20 cellular contexts compared by ENCODE assay signal in the genomic region with DNA sequence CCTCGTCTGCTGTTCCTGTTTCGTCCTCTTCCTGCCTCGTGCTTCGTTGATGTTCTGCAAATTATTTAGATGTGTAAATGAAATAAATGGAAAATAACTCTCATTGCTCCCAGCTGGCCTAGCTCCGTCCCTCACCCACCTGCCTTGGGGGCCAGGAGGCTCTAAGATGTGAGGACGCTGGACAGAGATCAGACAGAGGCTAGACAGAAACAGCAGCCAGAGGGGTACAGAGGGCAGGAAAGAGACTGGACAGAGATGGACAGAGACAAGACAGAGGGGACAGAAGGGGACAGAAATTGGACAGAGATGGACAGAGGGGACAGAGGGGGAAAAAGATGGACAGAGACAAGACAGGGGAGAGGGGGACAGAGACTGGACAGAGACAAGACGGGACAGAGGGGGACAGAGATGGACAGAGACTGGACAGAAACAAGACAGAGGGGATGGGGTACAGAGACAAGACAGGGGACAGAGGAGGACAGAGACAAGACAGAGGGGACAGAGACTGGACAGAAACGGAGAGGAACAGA. TPM values are rescaled to one million over a fixed set of nuclear protein-coding genes. Genes with fewer than 3 reads are reported as not detected.
"Had no signal": no experiment of that assay in that cellular context is flagged by ENCODE, and none has a peak within 500 bp of the region (broad histone marks: within the 10 kb centered on the region; RNA-seq: fewer than 3 reads in every experiment).

No MANE protein-coding gene starts in this region.

- H3K27ac ChIP-seq: cardiac muscle cell, esophagus squamous epithelium, lower lobe of right lung, tibial artery, VCaP had no signal

- H3K27me3 Mint-ChIP-seq: activated naive CD8-positive, alpha-beta T cell had no signal

- H3K36me3 Mint-ChIP-seq: activated naive CD8-positive, alpha-beta T cell; natural killer cell had no signal

- H3K36me3 ChIP-seq: cardiac muscle cell had no signal

- H3K9me3 ChIP-seq: esophagus squamous epithelium, lower lobe of right lung, tibial artery had no signal

- DNase-seq: activated CD4-positive, alpha-beta T cell treated with anti-CD3 and anti-CD28 coated beads for 36 hours; activated CD4-positive, alpha-beta T cell treated with anti-CD3 and anti-CD28 coated beads, Interleukin-2, amount 50 U/mL, for 48 hours; effector memory CD8-positive, alpha-beta T cell; esophagus squamous epithelium; lower lobe of right lung; natural killer cell; nucleus accumbens; retina; stimulated activated CD4-positive, alpha-beta T cell treated with anti-CD3 and anti-CD28 coated beads, Interleukin-12 subunit alpha, Interleukin-12 subunit beta, amount 100 ng/mL, for 4 hours; stimulated activated CD4-positive, alpha-beta T cell treated with anti-CD3 and anti-CD28 coated beads, Interleukin-2, amount 100 ng/mL, for 24 hours; stimulated activated naive CD8-positive, alpha-beta T cell treated with anti-CD3 and anti-CD28 coated beads, Interleukin-15, Interleukin-2, amounts not matched to agents 100 U/mL and 50 U/mL, for 24 hours; T-helper 1 cell; tibial artery had no signal

- H3K27ac Mint-ChIP-seq: activated CD4-positive, alpha-beta T cell treated with anti-CD3 and anti-CD28 coated beads for 36 hours; activated naive CD8-positive, alpha-beta T cell; effector memory CD8-positive, alpha-beta T cell; natural killer cell had no signal

- H3K27me3 ChIP-seq: cardiac muscle cell had no signal

- H3K4me3 ChIP-seq: cardiac muscle cell, esophagus squamous epithelium, lower lobe of right lung, tibial artery had no signal

- ATAC-seq: activated CD4-positive, alpha-beta T cell treated with anti-CD3 and anti-CD28 coated beads for 36 hours; effector memory CD8-positive, alpha-beta T cell; natural killer cell; stimulated activated naive CD8-positive, alpha-beta T cell treated with anti-CD3 and anti-CD28 coated beads, Interleukin-15, Interleukin-2, amounts not matched to agents 100 U/mL and 50 U/mL, for 24 hours had no signal

- H3K4me1 Mint-ChIP-seq: activated CD4-positive, alpha-beta T cell treated with anti-CD3 and anti-CD28 coated beads for 36 hours had no signal

- H3K4me3 Mint-ChIP-seq: activated CD4-positive, alpha-beta T cell treated with anti-CD3 and anti-CD28 coated beads for 36 hours; activated naive CD8-positive, alpha-beta T cell; effector memory CD8-positive, alpha-beta T cell; natural killer cell had no signal

- H3K9me3 Mint-ChIP-seq: effector memory CD8-positive, alpha-beta T cell; natural killer cell had no signal

RNA-seq across cellular contexts. Expression of gene UTS2R, which starts 16.1 kb away (rescaled TPM):
- total RNA-seq: activated CD4-positive, alpha-beta T cell treated with anti-CD3 and anti-CD28 coated beads for 36 hours; dermis microvascular lymphatic vessel endothelial cell; esophagus squamous epithelium; lower lobe of right lung; mesenteric fat pad; urinary bladder had no signal
- polyA plus RNA-seq: urinary bladder had no signal

RNA-seq across cellular contexts. Expression of gene TEX19, which starts 28.6 kb away (rescaled TPM):
- total RNA-seq: activated CD4-positive, alpha-beta T cell treated with anti-CD3 and anti-CD28 coated beads for 36 hours; dermis microvascular lymphatic vessel endothelial cell; esophagus squamous epithelium; left cardiac atrium; lower lobe of right lung; mesenteric fat pad; natural killer cell; urinary bladder had no signal
- polyA plus RNA-seq: cardiac muscle cell, urinary bladder had no signal

RNA-seq across cellular contexts. Expression of gene SECTM1, which starts 54.1 kb away (rescaled TPM):
- total RNA-seq: cardiac muscle cell had no signal
- polyA plus RNA-seq: cardiac muscle cell had no signal
